Comparison of ENCODE assay signal across 1 cellular context in the genomic region with DNA sequence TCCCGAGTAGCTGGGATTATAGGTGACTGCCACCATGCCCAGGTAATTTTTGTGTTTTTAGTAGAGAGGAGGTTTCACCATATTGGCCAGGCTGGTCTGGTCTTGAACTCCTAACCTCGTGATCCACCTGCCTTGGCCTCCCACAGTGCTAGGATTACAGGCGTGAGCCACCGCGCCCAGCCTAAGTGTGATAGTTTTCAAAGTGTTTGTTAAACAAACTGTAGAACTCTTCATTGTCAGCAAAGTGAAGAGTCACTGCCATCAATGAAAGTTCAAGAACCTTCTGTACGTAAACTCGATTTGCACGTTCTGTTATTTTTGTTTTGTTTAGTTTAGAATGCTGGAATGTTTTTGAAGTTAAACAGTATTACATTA.
TF ChIP-seq lines count a peak whose summit lies in the region.

No MANE protein-coding gene starts in this region.

TF ChIP-seq in HepG2, 621 proteins besides CTCF, POLR2A, EP300 and RAD21 (continues in another document):
- TF ChIP-seq KLF11 (CRISPR knock-in tag; IDR thresholded peaks at IDR 0.05) (no peak), MBNL3 (CRISPR knock-in tag; conservative IDR thresholded peaks at IDR 0.05) (no peak), ZC3H13 (CRISPR knock-in tag; IDR thresholded peaks at IDR 0.05) (no peak), MTA1 (CRISPR knock-in tag; IDR thresholded peaks at IDR 0.05; ENCODE audit: borderline replicate concordance) (no peak; the same call in 1 of the 2 replicates), NR2F2 (IDR thresholded peaks at IDR 0.05; ENCODE audit: borderline replicate concordance, low read depth) (peak; percentile 69; the same call in 1 of the 2 replicates), ZNF615 (CRISPR knock-in tag; IDR thresholded peaks at IDR 0.05; ENCODE audit: borderline replicate concordance) (no peak), MXD4 (CRISPR knock-in tag; IDR thresholded peaks at IDR 0.05) (peak; percentile 30; the same call in 1 of the 2 replicates), ZNF282 (IDR thresholded peaks at IDR 0.05; ENCODE audit: partially characterized antibody) (no peak), TCF7 (IDR thresholded peaks at IDR 0.05; ENCODE audit: low read depth) (peak; percentile 79), REL (CRISPR knock-in tag; conservative IDR thresholded peaks at IDR 0.05) (no peak), ZNF260 (CRISPR knock-in tag; IDR thresholded peaks at IDR 0.05; ENCODE audit: borderline replicate concordance, low read depth) (no peak), HDAC6 (IDR thresholded peaks at IDR 0.05; ENCODE audit: low read depth, low read length) (no peak), RBM39 (IDR thresholded peaks at IDR 0.05; ENCODE audit: low read depth, low read length, poor library complexity, severe bottlenecking) (no peak), TCF12 (IDR thresholded peaks at IDR 0.05) (no peak), TCF12 (CRISPR knock-in tag; IDR thresholded peaks at IDR 0.05) (0 out of 2 replicates have a peak, but pooled peaks have one; percentile 36), RARA (CRISPR knock-in tag; IDR thresholded peaks at IDR 0.05) (peak; percentile 89), RXRB (CRISPR knock-in tag; IDR thresholded peaks at IDR 0.05; ENCODE audit: borderline replicate concordance) (peak; percentile 87), SKI (IDR thresholded peaks at IDR 0.05; ENCODE audit: partially characterized antibody) (no peak), ZSCAN21 (CRISPR knock-in tag; IDR thresholded peaks at IDR 0.05; ENCODE audit: borderline replicate concordance) (no peak), ZNF143 (CRISPR knock-in tag; IDR thresholded peaks at IDR 0.05) (no peak), ZNF34 (CRISPR knock-in tag; IDR thresholded peaks at IDR 0.05; ENCODE audit: borderline replicate concordance) (no peak; the same call in 1 of the 2 replicates), MTF1 (CRISPR knock-in tag; IDR thresholded peaks at IDR 0.05) (no peak), MBD4 (IDR thresholded peaks at IDR 0.05; ENCODE audit: borderline replicate concordance, low read length) (no peak), MYNN (CRISPR knock-in tag; IDR thresholded peaks at IDR 0.05; ENCODE audit: low read depth) (no peak), RFX3 (CRISPR knock-in tag; IDR thresholded peaks at IDR 0.05) (no peak), SSRP1 (CRISPR knock-in tag; IDR thresholded peaks at IDR 0.05) (peak; percentile 87), HCFC1 (IDR thresholded peaks at IDR 0.05; ENCODE audit: low read depth, low read length) (no peak), SAFB2 (CRISPR knock-in tag; IDR thresholded peaks at IDR 0.05; ENCODE audit: borderline replicate concordance, low read depth) (no peak)
- TF ChIP-seq, protein P1, sequence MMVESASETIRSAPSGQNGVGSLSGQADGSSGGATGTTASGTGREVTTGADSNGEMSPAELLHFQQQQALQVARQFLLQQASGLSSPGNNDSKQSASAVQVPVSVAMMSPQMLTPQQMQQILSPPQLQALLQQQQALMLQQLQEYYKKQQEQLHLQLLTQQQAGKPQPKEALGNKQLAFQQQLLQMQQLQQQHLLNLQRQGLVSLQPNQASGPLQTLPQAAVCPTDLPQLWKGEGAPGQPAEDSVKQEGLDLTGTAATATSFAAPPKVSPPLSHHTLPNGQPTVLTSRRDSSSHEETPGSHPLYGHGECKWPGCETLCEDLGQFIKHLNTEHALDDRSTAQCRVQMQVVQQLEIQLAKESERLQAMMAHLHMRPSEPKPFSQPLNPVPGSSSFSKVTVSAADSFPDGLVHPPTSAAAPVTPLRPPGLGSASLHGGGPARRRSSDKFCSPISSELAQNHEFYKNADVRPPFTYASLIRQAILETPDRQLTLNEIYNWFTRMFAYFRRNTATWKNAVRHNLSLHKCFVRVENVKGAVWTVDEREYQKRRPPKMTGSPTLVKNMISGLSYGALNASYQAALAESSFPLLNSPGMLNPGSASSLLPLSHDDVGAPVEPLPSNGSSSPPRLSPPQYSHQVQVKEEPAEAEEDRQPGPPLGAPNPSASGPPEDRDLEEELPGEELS (CRISPR knock-in tag; IDR thresholded peaks at IDR 0.05), result peak; percentile 74
- TF ChIP-seq, protein P2, sequence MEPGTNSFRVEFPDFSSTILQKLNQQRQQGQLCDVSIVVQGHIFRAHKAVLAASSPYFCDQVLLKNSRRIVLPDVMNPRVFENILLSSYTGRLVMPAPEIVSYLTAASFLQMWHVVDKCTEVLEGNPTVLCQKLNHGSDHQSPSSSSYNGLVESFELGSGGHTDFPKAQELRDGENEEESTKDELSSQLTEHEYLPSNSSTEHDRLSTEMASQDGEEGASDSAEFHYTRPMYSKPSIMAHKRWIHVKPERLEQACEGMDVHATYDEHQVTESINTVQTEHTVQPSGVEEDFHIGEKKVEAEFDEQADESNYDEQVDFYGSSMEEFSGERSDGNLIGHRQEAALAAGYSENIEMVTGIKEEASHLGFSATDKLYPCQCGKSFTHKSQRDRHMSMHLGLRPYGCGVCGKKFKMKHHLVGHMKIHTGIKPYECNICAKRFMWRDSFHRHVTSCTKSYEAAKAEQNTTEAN (CRISPR knock-in tag; conservative IDR thresholded peaks at IDR 0.05), result peak; percentile 94
- TF ChIP-seq, protein P3, sequence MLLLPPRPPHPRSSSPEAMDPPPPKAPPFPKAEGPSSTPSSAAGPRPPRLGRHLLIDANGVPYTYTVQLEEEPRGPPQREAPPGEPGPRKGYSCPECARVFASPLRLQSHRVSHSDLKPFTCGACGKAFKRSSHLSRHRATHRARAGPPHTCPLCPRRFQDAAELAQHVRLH (CRISPR knock-in tag; IDR thresholded peaks at IDR 0.05; ENCODE audit: borderline replicate concordance, low read depth), result no peak
- TF ChIP-seq, protein P4, sequence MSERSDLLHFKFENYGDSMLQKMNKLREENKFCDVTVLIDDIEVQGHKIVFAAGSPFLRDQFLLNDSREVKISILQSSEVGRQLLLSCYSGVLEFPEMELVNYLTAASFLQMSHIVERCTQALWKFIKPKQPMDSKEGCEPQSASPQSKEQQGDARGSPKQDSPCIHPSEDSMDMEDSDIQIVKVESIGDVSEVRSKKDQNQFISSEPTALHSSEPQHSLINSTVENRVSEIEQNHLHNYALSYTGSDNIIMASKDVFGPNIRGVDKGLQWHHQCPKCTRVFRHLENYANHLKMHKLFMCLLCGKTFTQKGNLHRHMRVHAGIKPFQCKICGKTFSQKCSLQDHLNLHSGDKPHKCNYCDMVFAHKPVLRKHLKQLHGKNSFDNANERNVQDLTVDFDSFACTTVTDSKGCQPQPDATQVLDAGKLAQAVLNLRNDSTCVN (CRISPR knock-in tag; IDR thresholded peaks at IDR 0.05; ENCODE audit: borderline replicate concordance), result no peak
- TF ChIP-seq, protein P5, sequence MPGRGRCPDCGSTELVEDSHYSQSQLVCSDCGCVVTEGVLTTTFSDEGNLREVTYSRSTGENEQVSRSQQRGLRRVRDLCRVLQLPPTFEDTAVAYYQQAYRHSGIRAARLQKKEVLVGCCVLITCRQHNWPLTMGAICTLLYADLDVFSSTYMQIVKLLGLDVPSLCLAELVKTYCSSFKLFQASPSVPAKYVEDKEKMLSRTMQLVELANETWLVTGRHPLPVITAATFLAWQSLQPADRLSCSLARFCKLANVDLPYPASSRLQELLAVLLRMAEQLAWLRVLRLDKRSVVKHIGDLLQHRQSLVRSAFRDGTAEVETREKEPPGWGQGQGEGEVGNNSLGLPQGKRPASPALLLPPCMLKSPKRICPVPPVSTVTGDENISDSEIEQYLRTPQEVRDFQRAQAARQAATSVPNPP (CRISPR knock-in tag; IDR thresholded peaks at IDR 0.05), result no peak
- TF ChIP-seq, protein P6, sequence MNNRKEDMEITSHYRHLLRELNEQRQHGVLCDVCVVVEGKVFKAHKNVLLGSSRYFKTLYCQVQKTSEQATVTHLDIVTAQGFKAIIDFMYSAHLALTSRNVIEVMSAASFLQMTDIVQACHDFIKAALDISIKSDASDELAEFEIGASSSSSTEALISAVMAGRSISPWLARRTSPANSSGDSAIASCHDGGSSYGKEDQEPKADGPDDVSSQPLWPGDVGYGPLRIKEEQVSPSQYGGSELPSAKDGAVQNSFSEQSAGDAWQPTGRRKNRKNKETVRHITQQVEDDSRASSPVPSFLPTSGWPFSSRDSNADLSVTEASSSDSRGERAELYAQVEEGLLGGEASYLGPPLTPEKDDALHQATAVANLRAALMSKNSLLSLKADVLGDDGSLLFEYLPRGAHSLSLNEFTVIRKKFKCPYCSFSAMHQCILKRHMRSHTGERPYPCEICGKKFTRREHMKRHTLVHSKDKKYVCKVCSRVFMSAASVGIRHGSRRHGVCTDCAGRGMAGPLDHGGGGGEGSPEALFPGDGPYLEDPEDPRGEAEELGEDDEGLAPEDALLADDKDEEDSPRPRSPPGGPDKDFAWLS (CRISPR knock-in tag; IDR thresholded peaks at IDR 0.05; ENCODE audit: borderline replicate concordance), result no peak
- TF ChIP-seq, protein P7, sequence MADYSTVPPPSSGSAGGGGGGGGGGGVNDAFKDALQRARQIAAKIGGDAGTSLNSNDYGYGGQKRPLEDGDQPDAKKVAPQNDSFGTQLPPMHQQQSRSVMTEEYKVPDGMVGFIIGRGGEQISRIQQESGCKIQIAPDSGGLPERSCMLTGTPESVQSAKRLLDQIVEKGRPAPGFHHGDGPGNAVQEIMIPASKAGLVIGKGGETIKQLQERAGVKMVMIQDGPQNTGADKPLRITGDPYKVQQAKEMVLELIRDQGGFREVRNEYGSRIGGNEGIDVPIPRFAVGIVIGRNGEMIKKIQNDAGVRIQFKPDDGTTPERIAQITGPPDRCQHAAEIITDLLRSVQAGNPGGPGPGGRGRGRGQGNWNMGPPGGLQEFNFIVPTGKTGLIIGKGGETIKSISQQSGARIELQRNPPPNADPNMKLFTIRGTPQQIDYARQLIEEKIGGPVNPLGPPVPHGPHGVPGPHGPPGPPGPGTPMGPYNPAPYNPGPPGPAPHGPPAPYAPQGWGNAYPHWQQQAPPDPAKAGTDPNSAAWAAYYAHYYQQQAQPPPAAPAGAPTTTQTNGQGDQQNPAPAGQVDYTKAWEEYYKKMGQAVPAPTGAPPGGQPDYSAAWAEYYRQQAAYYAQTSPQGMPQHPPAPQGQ (CRISPR knock-in tag; IDR thresholded peaks at IDR 0.05; ENCODE audit: borderline replicate concordance), result no peak
- TF ChIP-seq, protein P8, sequence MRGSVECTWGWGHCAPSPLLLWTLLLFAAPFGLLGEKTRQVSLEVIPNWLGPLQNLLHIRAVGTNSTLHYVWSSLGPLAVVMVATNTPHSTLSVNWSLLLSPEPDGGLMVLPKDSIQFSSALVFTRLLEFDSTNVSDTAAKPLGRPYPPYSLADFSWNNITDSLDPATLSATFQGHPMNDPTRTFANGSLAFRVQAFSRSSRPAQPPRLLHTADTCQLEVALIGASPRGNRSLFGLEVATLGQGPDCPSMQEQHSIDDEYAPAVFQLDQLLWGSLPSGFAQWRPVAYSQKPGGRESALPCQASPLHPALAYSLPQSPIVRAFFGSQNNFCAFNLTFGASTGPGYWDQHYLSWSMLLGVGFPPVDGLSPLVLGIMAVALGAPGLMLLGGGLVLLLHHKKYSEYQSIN (CRISPR knock-in tag; IDR thresholded peaks at IDR 0.05; ENCODE audit: borderline replicate concordance), result no peak
- TF ChIP-seq, protein P9, sequence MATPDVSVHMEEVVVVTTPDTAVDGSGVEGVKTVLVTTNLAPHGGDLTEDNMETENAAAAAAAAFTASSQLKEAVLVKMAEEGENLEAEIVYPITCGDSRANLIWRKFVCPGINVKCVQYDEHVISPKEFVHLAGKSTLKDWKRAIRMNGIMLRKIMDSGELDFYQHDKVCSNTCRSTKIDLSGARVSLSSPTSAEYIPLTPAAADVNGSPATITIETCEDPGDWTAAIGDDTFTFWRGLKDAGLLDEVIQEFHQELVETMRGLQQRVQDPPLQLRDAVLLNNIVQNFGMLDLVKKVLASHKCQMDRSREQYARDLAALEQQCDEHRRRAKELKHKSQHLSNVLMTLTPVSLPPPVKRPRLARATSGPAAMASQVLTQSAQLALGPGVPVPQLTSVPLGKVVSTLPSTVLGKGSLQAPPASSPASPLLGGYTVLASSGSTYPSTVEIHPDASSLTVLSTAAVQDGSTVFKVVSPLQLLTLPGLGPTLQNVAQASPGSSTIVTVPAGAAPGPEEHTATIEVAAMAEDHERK (CRISPR knock-in tag; IDR thresholded peaks at IDR 0.05; ENCODE audit: low read depth), result no peak
- TF ChIP-seq, protein P10, sequence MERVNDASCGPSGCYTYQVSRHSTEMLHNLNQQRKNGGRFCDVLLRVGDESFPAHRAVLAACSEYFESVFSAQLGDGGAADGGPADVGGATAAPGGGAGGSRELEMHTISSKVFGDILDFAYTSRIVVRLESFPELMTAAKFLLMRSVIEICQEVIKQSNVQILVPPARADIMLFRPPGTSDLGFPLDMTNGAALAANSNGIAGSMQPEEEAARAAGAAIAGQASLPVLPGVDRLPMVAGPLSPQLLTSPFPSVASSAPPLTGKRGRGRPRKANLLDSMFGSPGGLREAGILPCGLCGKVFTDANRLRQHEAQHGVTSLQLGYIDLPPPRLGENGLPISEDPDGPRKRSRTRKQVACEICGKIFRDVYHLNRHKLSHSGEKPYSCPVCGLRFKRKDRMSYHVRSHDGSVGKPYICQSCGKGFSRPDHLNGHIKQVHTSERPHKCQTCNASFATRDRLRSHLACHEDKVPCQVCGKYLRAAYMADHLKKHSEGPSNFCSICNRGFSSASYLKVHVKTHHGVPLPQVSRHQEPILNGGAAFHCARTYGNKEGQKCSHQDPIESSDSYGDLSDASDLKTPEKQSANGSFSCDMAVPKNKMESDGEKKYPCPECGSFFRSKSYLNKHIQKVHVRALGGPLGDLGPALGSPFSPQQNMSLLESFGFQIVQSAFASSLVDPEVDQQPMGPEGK (CRISPR knock-in tag; IDR thresholded peaks at IDR 0.05), result 0 out of 2 replicates have a peak, but pooled peaks have one; percentile 18
- TF ChIP-seq, protein P11, sequence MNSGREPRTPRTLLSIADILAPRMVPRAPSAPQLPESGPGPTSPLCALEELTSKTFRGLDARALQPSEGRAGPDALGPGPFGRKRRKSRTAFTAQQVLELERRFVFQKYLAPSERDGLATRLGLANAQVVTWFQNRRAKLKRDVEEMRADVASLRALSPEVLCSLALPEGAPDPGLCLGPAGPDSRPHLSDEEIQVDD (CRISPR knock-in tag; IDR thresholded peaks at IDR 0.05; ENCODE audit: borderline replicate concordance), result no peak
- TF ChIP-seq, protein P12, sequence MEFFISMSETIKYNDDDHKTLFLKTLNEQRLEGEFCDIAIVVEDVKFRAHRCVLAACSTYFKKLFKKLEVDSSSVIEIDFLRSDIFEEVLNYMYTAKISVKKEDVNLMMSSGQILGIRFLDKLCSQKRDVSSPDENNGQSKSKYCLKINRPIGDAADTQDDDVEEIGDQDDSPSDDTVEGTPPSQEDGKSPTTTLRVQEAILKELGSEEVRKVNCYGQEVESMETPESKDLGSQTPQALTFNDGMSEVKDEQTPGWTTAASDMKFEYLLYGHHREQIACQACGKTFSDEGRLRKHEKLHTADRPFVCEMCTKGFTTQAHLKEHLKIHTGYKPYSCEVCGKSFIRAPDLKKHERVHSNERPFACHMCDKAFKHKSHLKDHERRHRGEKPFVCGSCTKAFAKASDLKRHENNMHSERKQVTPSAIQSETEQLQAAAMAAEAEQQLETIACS (CRISPR knock-in tag; IDR thresholded peaks at IDR 0.05), result no peak
